11 cellular contexts compared by ENCODE assay signal in the genomic region with DNA sequence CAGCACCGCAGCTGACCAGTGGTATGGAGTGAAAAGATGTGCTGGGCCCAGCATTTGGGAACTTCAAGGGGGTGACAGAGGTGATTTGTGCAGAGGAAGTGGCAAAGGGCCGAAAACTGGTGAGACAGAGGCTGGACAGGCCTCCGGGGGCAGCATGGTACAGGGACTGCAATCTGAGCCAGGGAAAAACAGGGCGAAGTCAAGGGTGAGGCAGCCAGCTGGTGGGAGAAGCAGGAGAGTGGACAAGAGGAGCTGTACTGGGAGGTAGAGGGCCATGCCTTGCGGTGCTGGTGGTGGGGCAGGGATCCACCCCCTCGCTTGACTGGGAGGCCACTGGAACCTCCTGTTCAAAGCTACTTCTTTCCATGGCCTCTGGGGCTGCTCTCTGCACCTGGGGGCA. TPM values are rescaled to one million over a fixed set of nuclear protein-coding genes. Genes with fewer than 3 reads are reported as not detected.
A peak's percentile ranks its signal among the peaks of the same experiment; 100 is the strongest.
DNase-seq lines count a peak whose midpoint lies in the region; FAIRE-seq and TF ChIP-seq lines count a peak whose summit lies in the region.
"Had no signal": no experiment of that assay in that cellular context is flagged by ENCODE, and none has a peak within 500 bp of the region (broad histone marks: within the 10 kb centered on the region; RNA-seq: fewer than 3 reads in every experiment).

No MANE protein-coding gene starts in this region.

- intact Hi-C loops in kidney (cut with DNase I): no loop called here
- intact Hi-C loops in spleen (cut with DNase I; ENCODE audit: low total_unique reads): no loop called here

- WGBS in spleen, 5 donors: 48 to 68% (median 50%) methylated on average over 6 of the region's 6 CpGs

- no peak for TF ChIP-seq POLR2A in spleen (IDR thresholded peaks at IDR 0.05)

- H4K20me1 ChIP-seq in BLaER1: no peaks in the 10 kb centered on the region

- H3K27ac ChIP-seq in BLaER1 (peak overlapping the region; percentile 89), VCaP (no peak overlapping the region), kidney (ENCODE audit: low read depth in 2 of 2, low read length in 2 of 2) (no peak overlapping the region), spleen (no peak overlapping the region)
- H3K27ac ChIP-seq in effector memory CD4-positive, alpha-beta T cell (ENCODE audit: insufficient read depth, low read length, poor library complexity, severe bottlenecking): no peak overlapping the region
- H3K27ac ChIP-seq: skin epidermis had no signal

- H3K36me3 Mint-ChIP-seq in HFFc6 (ENCODE audit: low read depth): peaks cover 21% of the 10 kb centered on the region; the same call in 1 of the 2 replicates

- H3K4me1 ChIP-seq in BLaER1 (peaks cover 77% of the 10 kb centered on the region), kidney (ENCODE audit: control insufficient read depth in 1 of 2, insufficient read depth in 1 of 2, low read depth in 1 of 2, low read length in 2 of 2) (no peaks in the 10 kb centered on the region), spleen (peaks cover 0 to 26% (median 16%) of the 10 kb centered on the region in 6 donors)
- H3K4me1 ChIP-seq in effector memory CD4-positive, alpha-beta T cell (ENCODE audit: control insufficient read depth, insufficient read depth, low read length, poor library complexity, severe bottlenecking): peaks cover 15% of the 10 kb centered on the region

- no peak for FAIRE-seq in kidney (lab: Jason Lieb, UNC)
- FAIRE-seq: urothelium cell line had no signal

- H3K4me3 ChIP-seq in BLaER1: peak overlapping the region; percentile 37; the same call in 1 of the 2 replicates
- H3K4me3 ChIP-seq in kidney (ENCODE audit: low read length in 2 of 2): no peak overlapping the region
- no peak overlapping the region for H3K4me3 ChIP-seq in spleen
- H3K4me3 ChIP-seq in effector memory CD4-positive, alpha-beta T cell (ENCODE audit: insufficient read depth, low read depth, low read length, poor library complexity, severe bottlenecking): no peak overlapping the region
- H3K4me3 ChIP-seq: skin epidermis had no signal

- TF ChIP-seq CTCF in HFFc6 (IDR thresholded peaks at IDR 0.05) (peak; percentile 29; the same call in 1 of the 2 replicates), VCaP (conservative IDR thresholded peaks at IDR 0.05) (peak; percentile 66), kidney (IDR thresholded peaks at IDR 0.05; ENCODE audit: borderline replicate concordance, extremely low read depth, insufficient read depth) (no peak), spleen (IDR thresholded peaks at IDR 0.05 in 8 of 11, conservative IDR thresholded peaks at IDR 0.05 in 3 of 11) (no peak)

- H3K9ac ChIP-seq in BLaER1 (peak overlapping the region; percentile 66; the same call in 1 of the 2 replicates), kidney (ENCODE audit: low read length in 2 of 2) (no peak overlapping the region)

- H3K27ac Mint-ChIP-seq in HFFc6: no peak overlapping the region; the same call in 1 of the 2 replicates

- H3K4me2 ChIP-seq in BLaER1: peak overlapping the region; percentile 99

- H3K9me3 Mint-ChIP-seq in HFFc6: no peaks in the 10 kb centered on the region

- DNase-seq in HFFc6: no peak
- DNase-seq in kidney: peak; percentile 22
- no peak for DNase-seq in NCI-H187 (lab: John Stamatoyannopoulos, UW)
- no peak for DNase-seq in spleen
- no peak for DNase-seq in effector memory CD4-positive, alpha-beta T cell
- DNase-seq in AG20443 (ENCODE audit: low spot score): no peak
- DNase-seq: NCI-H1436 treated with DMSO at 0.1 percent for 48 hours had no signal

- H3K27me3 ChIP-seq in BLaER1 (peaks cover 21% of the 10 kb centered on the region), spleen (replicated peaks in 1 of 7) (peaks cover 0 to 84% (median 53%) of the 10 kb centered on the region in 7 donors)
- peaks cover 24% of the 10 kb centered on the region for H3K27me3 ChIP-seq in effector memory CD4-positive, alpha-beta T cell (replicated peaks; ENCODE audit: control insufficient read depth, insufficient read depth, low read length, poor library complexity, severe bottlenecking)

- peaks cover 11% of the 10 kb centered on the region for H3K4me1 Mint-ChIP-seq in HFFc6 (ENCODE audit: low read depth)

- H3K36me3 ChIP-seq in BLaER1: no peaks in the 10 kb centered on the region
- no peaks in the 10 kb centered on the region for H3K36me3 ChIP-seq in kidney (ENCODE audit: control insufficient read depth in 1 of 2, insufficient read depth in 2 of 2, low read length in 2 of 2)
- H3K36me3 ChIP-seq in spleen: no peaks in the 10 kb centered on the region
- no peaks in the 10 kb centered on the region for H3K36me3 ChIP-seq in effector memory CD4-positive, alpha-beta T cell (ENCODE audit: control insufficient read depth, insufficient read depth, low read length)

- H3K27me3 Mint-ChIP-seq in HFFc6 (ENCODE audit: insufficient read depth): peaks cover 12% of the 10 kb centered on the region

- no peaks in the 10 kb centered on the region for H3K9me3 ChIP-seq in BLaER1
- no peaks in the 10 kb centered on the region for H3K9me3 ChIP-seq in kidney (ENCODE audit: control insufficient read depth in 1 of 2, low read length in 2 of 2)
- no peaks in the 10 kb centered on the region for H3K9me3 ChIP-seq in spleen
- H3K9me3 ChIP-seq in effector memory CD4-positive, alpha-beta T cell (ENCODE audit: control insufficient read depth, low read length): no peaks in the 10 kb centered on the region

- H3K4me3 Mint-ChIP-seq in HFFc6: no peak overlapping the region

RNA-seq across cellular contexts. Expression of a gene that starts 7.3 kb away (rescaled TPM):
- total RNA-seq in HFFc6 (2021; fragmentation: NEBNext Ultra II Directional; extraction: Animal tissue kit (Norgen Biotek cat#: 25700)): not detected
- not detected for total RNA-seq in kidney
- 0.56 TPM for polyA plus RNA-seq in kidney (ENCODE audit: insufficient read depth, low read depth, low replicate concordance)
- total RNA-seq in spleen: not detected
- polyA plus RNA-seq in spleen: not detected

RNA-seq across cellular contexts. Expression of a gene that starts 11.3 kb away (rescaled TPM):
- total RNA-seq in HFFc6 (2021; fragmentation: NEBNext Ultra II Directional; extraction: Animal tissue kit (Norgen Biotek cat#: 25700)): 10 to 100 TPM; 81.5 to 96.1 (median 87.6) TPM
- total RNA-seq in kidney: 4.3 TPM
- polyA plus RNA-seq in kidney (ENCODE audit: insufficient read depth, low read depth, low replicate concordance): 4.1 TPM
- 10 to 100 TPM in 3 of 7 donors, 1 to 10 TPM in 4; 4.0 to 10.7 (median 9.1) TPM for total RNA-seq in spleen
- 10 to 100 TPM in 1 of 3 donors, 1 to 10 TPM in 2; 5.9 to 31.6 (median 9.5) TPM for polyA plus RNA-seq in spleen

RNA-seq across cellular contexts. Expression of a gene that starts 41.9 kb away (rescaled TPM):
- not detected for total RNA-seq in HFFc6 (2021; fragmentation: NEBNext Ultra II Directional; extraction: Animal tissue kit (Norgen Biotek cat#: 25700))
- total RNA-seq in kidney (20.2 TPM), spleen (10 to 100 TPM in 5 of 7 donors, 1 to 10 TPM in 2; 3.0 to 50.2 (median 21.9) TPM)
- polyA plus RNA-seq in kidney (ENCODE audit: insufficient read depth, low read depth, low replicate concordance) (2.4 TPM), spleen (10 to 100 TPM in 2 of 3 donors, 1 to 10 TPM in 1; 8.1 to 18.4 (median 11.0) TPM)

Comparison
In these comparisons a context has a peak if more than half of its experiments do, and no peak if none do; other contexts are left out.
1. CTCF ChIP-seq: peak in HFFc6 (single experiment) and VCaP (single experiment); none in kidney (single experiment) and spleen (0 of 11).
2. RNA of a gene that starts 11.3 kb away (total RNA-seq): 81.5 to 96.1 TPM in HFFc6; 4.0 to 10.7 TPM in spleen and 4.3 TPM in kidney (single experiment); every median in the first group is over 4 times any median in the second.
3. RNA of a gene that starts 41.9 kb away (total RNA-seq): 3.0 to 50.2 TPM in spleen and 20.2 TPM in kidney (single experiment); not detected in HFFc6; every median in the first group is over 4 times any median in the second.